24 cellular contexts compared by ENCODE assay signal in genomic region chr4:109879081-109879480, GRCh38. TPM values are rescaled to one million over a fixed set of nuclear protein-coding genes. Genes with fewer than 3 reads are reported as not detected.
A peak's percentile ranks its signal among the peaks of the same experiment; 100 is the strongest.
DNase-seq lines count a peak whose midpoint lies in the region; ATAC-seq and TF ChIP-seq lines count a peak whose summit lies in the region.
"Had no signal": no experiment of that assay in that cellular context is flagged by ENCODE, and none has a peak within 500 bp of the region (broad histone marks: within the 10 kb centered on the region; RNA-seq: fewer than 3 reads in every experiment).

No MANE protein-coding gene starts in this region.

- H3K4me1 ChIP-seq in heart left ventricle (no peaks in the 10 kb centered on the region), SJCRH30 (peaks cover 4% of the 10 kb centered on the region), spleen (no peaks in the 10 kb centered on the region), PC-3 (ENCODE audit: insufficient read depth, low read length) (peaks cover 10% of the 10 kb centered on the region)
- H3K4me1 ChIP-seq: BLaER1 had no signal

- no peak overlapping the region for H3K4me3 ChIP-seq in heart left ventricle
- H3K4me3 ChIP-seq in SJCRH30: no peak overlapping the region
- H3K4me3 ChIP-seq in spleen: no peak overlapping the region
- no peak overlapping the region for H3K4me3 ChIP-seq in PC-3 (ENCODE audit: low read length)
- H3K4me3 ChIP-seq: BLaER1 had no signal

- TF ChIP-seq POLR2A in heart left ventricle (IDR thresholded peaks at IDR 0.05) (no peak), spleen (IDR thresholded peaks at IDR 0.05) (no peak)

- H3K9me3 ChIP-seq in heart left ventricle: no peaks in the 10 kb centered on the region
- no peaks in the 10 kb centered on the region for H3K9me3 ChIP-seq in SJCRH30 (replicated peaks)
- no peaks in the 10 kb centered on the region for H3K9me3 ChIP-seq in spleen
- no peaks in the 10 kb centered on the region for H3K9me3 ChIP-seq in PC-3 (ENCODE audit: low read length)
- H3K9me3 ChIP-seq: BLaER1 had no signal

- no peaks in the 10 kb centered on the region for H4K20me1 ChIP-seq in PC-3 (ENCODE audit: low read length)
- H4K20me1 ChIP-seq: BLaER1 had no signal

- H3K9me2 ChIP-seq in PC-3 (replicated peaks; ENCODE audit: low read length): no peaks in the 10 kb centered on the region

- H3K36me3 ChIP-seq in heart left ventricle (no peaks in the 10 kb centered on the region), SJCRH30 (no peaks in the 10 kb centered on the region), spleen (no peaks in the 10 kb centered on the region), PC-3 (ENCODE audit: low read depth, low read length) (no peaks in the 10 kb centered on the region)
- H3K36me3 ChIP-seq: BLaER1 had no signal

- no peak overlapping the region for H2AFZ ChIP-seq in PC-3 (ENCODE audit: low read length)

- 77 to 82% (median 78%) methylated on average over 10 to 12 of the region's 12 CpGs for WGBS in heart left ventricle, 4 donors
- WGBS in spleen, 5 donors: 77 to 87% (median 79%) methylated on average over 9 to 12 of the region's 12 CpGs

- H3F3A ChIP-seq in PC-3 (ENCODE audit: low read length, unreplicated experiment): no peaks in the 10 kb centered on the region

- H3K27ac ChIP-seq in heart left ventricle (no peak overlapping the region), SJCRH30 (no peak overlapping the region), spleen (no peak overlapping the region), PC-3 (ENCODE audit: low read length) (no peak overlapping the region)
- H3K27ac ChIP-seq: BLaER1 had no signal

- ATAC-seq in left ventricle myocardium superior (no peak), heart left ventricle (no peak), PC-3 (no peak), GM21737 (IDR thresholded peaks at IDR 0.05; ENCODE audit: unreplicated experiment) (no peak), GM21717 (IDR thresholded peaks at IDR 0.05; ENCODE audit: unreplicated experiment) (no peak)
- ATAC-seq: SK-N-SH treated with all-trans-retinoic acid at 6 μM for 48 hours had no signal

- no peak for TF ChIP-seq CTCF in heart left ventricle (IDR thresholded peaks at IDR 0.05)
- TF ChIP-seq CTCF in spleen (IDR thresholded peaks at IDR 0.05 in 8 of 11, conservative IDR thresholded peaks at IDR 0.05 in 3 of 11): no peak
- no peak for TF ChIP-seq CTCF in PC-3 (conservative IDR thresholded peaks at IDR 0.05; ENCODE audit: low read depth, low read length)

- intact Hi-C loops in left ventricle myocardium superior (cut with micrococcal nuclease) (no loop called here), heart left ventricle (cut with DNase I) (no loop called here), spleen (cut with DNase I; ENCODE audit: low total_unique reads) (no loop called here), PC-3 (cut with micrococcal nuclease) (no loop called here)

- H3K9ac ChIP-seq in PC-3 (ENCODE audit: low read length): no peak overlapping the region
- H3K9ac ChIP-seq: BLaER1 had no signal

- DNase-seq in left ventricle myocardium superior: peak; percentile 29
- no peak for DNase-seq in heart left ventricle
- DNase-seq in SJCRH30: peak; percentile 75 to 82
- DNase-seq in myocyte (ENCODE audit: low read depth): peak; percentile 49
- peak; percentile 53 for DNase-seq in spleen
- no peak for DNase-seq in PC-3
- DNase-seq: ACHN; CD4-positive, alpha-beta memory T cell; EL; GF-D8; Kasumi-1; NCI-H1417; NCI-H1694 treated with DMSO at 0.1 percent for 48 hours; NCI-H2081 treated with DMSO at 0.1 percent for 48 hours; NCI-H510A; NCI-H774; SIG-M5 had no signal

- H3K27me3 ChIP-seq in heart left ventricle (no peaks in the 10 kb centered on the region), SJCRH30 (no peaks in the 10 kb centered on the region), spleen (replicated peaks in 1 of 7) (peaks cover 0 to 12% (median 0%) of the 10 kb centered on the region in 7 donors), PC-3 (ENCODE audit: low read length) (no peaks in the 10 kb centered on the region)
- H3K27me3 ChIP-seq: BLaER1 had no signal

- no TSS peak for BruUV-seq in PC-3 (replicated peaks; lab: Mats Ljungman, UMichigan)

- POLR2A ChIA-PET in PC-3 (lab: Charles Lee; ENCODE audit: unreplicated experiment): no interaction called here

- CTCF ChIA-PET in PC-3 (lab: Charles Lee): no interaction called here

- no peaks in the 10 kb centered on the region for H3K79me2 ChIP-seq in PC-3 (ENCODE audit: low read length)

- no peak overlapping the region for H3K4me2 ChIP-seq in PC-3 (ENCODE audit: low read length)
- H3K4me2 ChIP-seq: BLaER1 had no signal

RNA-seq across cellular contexts. Expression of gene LRIT3, which starts 31.2 kb away (rescaled TPM):
- total RNA-seq in left ventricle myocardium superior (not detected), heart left ventricle (not detected), myocyte (0.03 TPM in 1 of 2 replicates, not detected in the other), spleen (under 1 TPM; 0.13 to 0.94 (median 0.27) TPM), PC-3 (2014; rRNA removed) (0.11 TPM in 1 of 2 replicates, not detected in the other)
- polyA plus RNA-seq in heart left ventricle (under 1 TPM in 1 of 2 donors, not detected in 1; 0.08 TPM), spleen (under 1 TPM; 0.20 to 0.43 (median 0.29) TPM)
- total RNA-seq in SJCRH30 (2014; rRNA removed; shearing (Covaris generic)): 0.03 and 0.20 TPM in 2 replicates
- polyA plus RNA-seq in myocyte (2012): 0.06 TPM
- total RNA-seq: H4, RPMI7951 had no signal
- polyA plus RNA-seq: CD4-positive, alpha-beta memory T cell had no signal

RNA-seq across cellular contexts. Expression of gene EGF, which starts 33.6 kb away (rescaled TPM):
- total RNA-seq in left ventricle myocardium superior (12.3 TPM), heart left ventricle (10 to 100 TPM in 4 of 9 donors, 1 to 10 TPM in 5; 5.4 to 15.0 (median 9.7) TPM), myocyte (12.3 and 16.2 TPM in 2 replicates), spleen (1 to 10 TPM in 4 of 7 donors, under 1 TPM in 3; 0.54 to 2.5 (median 1.0) TPM), PC-3 (2014; rRNA removed) (3.9 and 6.1 TPM in 2 replicates)
- polyA plus RNA-seq in heart left ventricle (1 to 10 TPM; 1.3 to 3.7 TPM), spleen (under 1 TPM in 2 of 3 donors, not detected in 1; 0.03 to 0.17 TPM)
- 0.06 TPM in 1 of 2 replicates, not detected in the other for total RNA-seq in SJCRH30 (2014; rRNA removed; shearing (Covaris generic))
- polyA plus RNA-seq in myocyte (2012): 6.0 TPM
- total RNA-seq: CD4-positive, alpha-beta memory T cell had no signal
- polyA plus RNA-seq: CD4-positive, alpha-beta memory T cell had no signal

RNA-seq across cellular contexts. Expression of gene RRH, which starts 51.3 kb away (rescaled TPM):
- total RNA-seq in left ventricle myocardium superior (not detected), heart left ventricle (under 1 TPM in 1 of 9 donors, not detected in 8; 0.21 TPM), myocyte (0.08 TPM in 1 of 2 replicates, not detected in the other), spleen (1 to 10 TPM in 1 of 7 donors, under 1 TPM in 4, not detected in 2; 0.40 to 2.0 (median 0.57) TPM), PC-3 (2014; rRNA removed) (0.18 and 0.29 TPM in 2 replicates)
- polyA plus RNA-seq in heart left ventricle (under 1 TPM in 1 of 2 donors, not detected in 1; 0.06 TPM), spleen (under 1 TPM in 1 of 3 donors, not detected in 2; 0.03 TPM)
- not detected in 2 replicates for total RNA-seq in SJCRH30 (2014; rRNA removed; shearing (Covaris generic))
- 0.05 TPM for polyA plus RNA-seq in myocyte (2012)
- total RNA-seq: H4, MCF 10A, RPMI7951 had no signal
- polyA plus RNA-seq: CD4-positive, alpha-beta memory T cell had no signal

Comparison
In these comparisons a context has a peak if more than half of its experiments do, and no peak if none do; other contexts are left out.
1. DNase-seq: peak in left ventricle myocardium superior (single experiment), SJCRH30 (2 of 2), myocyte (single experiment) and spleen (single experiment); none in heart left ventricle (0 of 5) and PC-3 (single experiment).